ENCODE assay signal across 1 cellular context in the genomic region with DNA sequence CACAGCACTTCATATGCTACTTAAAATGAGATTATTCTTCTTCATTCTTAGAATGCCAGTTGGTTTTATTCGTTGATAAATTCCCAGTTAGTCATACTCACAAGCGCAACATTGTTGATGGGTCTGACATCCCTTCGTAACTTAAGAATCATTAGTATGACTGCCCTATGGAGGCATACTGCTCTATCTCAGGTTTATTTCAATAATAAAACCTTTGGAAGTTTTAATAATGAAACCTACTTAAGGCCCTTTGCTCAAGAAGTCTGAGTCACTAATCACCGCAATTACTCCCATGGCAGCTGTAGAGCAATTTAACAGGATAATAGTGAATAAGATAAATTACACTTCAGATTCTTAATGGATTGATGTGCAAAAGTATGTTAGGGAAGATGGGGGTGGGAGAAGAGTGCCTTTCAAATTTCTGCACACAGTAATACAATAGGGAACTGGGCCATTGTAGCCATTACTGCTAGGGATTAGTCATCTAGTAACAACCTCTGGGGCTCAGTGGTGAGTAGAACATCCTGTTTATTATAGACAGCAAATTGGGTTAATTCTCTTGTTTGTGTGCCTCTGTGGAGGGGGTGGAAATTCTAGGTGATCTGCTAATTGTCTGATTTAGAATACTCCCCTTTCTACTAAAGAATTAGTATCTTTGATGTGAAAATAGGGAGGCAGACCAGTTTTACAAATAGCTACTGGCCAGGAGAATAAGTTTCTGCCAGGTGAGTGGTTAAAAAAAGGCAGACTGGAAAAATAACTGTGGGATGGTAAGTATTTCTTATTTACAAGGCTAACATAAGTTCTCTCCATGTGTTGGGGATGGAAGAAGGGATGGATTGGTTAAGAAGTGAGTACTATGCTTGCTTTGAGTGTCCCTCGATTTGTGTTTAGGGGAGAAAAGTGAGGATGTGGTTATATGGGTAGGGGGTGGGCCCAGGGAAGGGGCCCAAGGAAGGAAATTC.
TF ChIP-seq lines count a peak whose summit lies in the region.

No MANE protein-coding gene starts in this region.

TF ChIP-seq in GM12878, 131 proteins besides CTCF, POLR2A, EP300 and RAD21 (continued from another document and continues in another):
- TF ChIP-seq, protein P1, sequence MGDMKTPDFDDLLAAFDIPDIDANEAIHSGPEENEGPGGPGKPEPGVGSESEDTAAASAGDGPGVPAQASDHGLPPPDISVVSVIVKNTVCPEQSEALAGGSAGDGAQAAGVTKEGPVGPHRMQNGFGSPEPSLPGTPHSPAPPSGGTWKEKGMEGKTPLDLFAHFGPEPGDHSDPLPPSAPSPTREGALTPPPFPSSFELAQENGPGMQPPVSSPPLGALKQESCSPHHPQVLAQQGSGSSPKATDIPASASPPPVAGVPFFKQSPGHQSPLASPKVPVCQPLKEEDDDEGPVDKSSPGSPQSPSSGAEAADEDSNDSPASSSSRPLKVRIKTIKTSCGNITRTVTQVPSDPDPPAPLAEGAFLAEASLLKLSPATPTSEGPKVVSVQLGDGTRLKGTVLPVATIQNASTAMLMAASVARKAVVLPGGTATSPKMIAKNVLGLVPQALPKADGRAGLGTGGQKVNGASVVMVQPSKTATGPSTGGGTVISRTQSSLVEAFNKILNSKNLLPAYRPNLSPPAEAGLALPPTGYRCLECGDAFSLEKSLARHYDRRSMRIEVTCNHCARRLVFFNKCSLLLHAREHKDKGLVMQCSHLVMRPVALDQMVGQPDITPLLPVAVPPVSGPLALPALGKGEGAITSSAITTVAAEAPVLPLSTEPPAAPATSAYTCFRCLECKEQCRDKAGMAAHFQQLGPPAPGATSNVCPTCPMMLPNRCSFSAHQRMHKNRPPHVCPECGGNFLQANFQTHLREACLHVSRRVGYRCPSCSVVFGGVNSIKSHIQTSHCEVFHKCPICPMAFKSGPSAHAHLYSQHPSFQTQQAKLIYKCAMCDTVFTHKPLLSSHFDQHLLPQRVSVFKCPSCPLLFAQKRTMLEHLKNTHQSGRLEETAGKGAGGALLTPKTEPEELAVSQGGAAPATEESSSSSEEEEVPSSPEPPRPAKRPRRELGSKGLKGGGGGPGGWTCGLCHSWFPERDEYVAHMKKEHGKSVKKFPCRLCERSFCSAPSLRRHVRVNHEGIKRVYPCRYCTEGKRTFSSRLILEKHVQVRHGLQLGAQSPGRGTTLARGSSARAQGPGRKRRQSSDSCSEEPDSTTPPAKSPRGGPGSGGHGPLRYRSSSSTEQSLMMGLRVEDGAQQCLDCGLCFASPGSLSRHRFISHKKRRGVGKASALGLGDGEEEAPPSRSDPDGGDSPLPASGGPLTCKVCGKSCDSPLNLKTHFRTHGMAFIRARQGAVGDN (IDR thresholded peaks at IDR 0.05), result peak; percentile 57; the same call in 1 of the 2 replicates
- peak; percentile 19; the same call in 1 of the 2 replicates for TF ChIP-seq RELB (IDR thresholded peaks at IDR 0.05; ENCODE audit: low read depth)
- TF ChIP-seq GABPA (IDR thresholded peaks at IDR 0.05; ENCODE audit: low read depth), result peak; percentile 48; the same call in 1 of the 2 replicates
- TF ChIP-seq CHD2 (IDR thresholded peaks at IDR 0.05; ENCODE audit: borderline replicate concordance, low read depth, low read length), result peak; percentile 55; the same call in 1 of the 2 replicates
- TF ChIP-seq BACH1 (IDR thresholded peaks at IDR 0.05; ENCODE audit: borderline replicate concordance), result peak; percentile 18; the same call in 1 of the 2 replicates
- peak; percentile 36 for TF ChIP-seq MEF2B (IDR thresholded peaks at IDR 0.05; ENCODE audit: partially characterized antibody, poor library complexity, severe bottlenecking)
- no peak for TF ChIP-seq SRF (IDR thresholded peaks at IDR 0.05; ENCODE audit: low read depth in 2 of 2, low read length in 2 of 2)
- peak; percentile 63 for TF ChIP-seq SKIL (IDR thresholded peaks at IDR 0.05; ENCODE audit: low read depth, poor library complexity, severe bottlenecking)
- peak; percentile 53 to 59; a peak in 3 of 4 replicates for TF ChIP-seq IKZF2 (IDR thresholded peaks at IDR 0.05)
- TF ChIP-seq BCL11A (IDR thresholded peaks at IDR 0.05; ENCODE audit: low read depth, low read length), result peak; percentile 82
- TF ChIP-seq SREBF2 (IDR thresholded peaks at IDR 0.05; ENCODE audit: low read length), result no peak
- peak; percentile 67; the same call in 1 of the 2 replicates for TF ChIP-seq FOXM1 (IDR thresholded peaks at IDR 0.05; ENCODE audit: low read depth, low read length)
- no peak for TF ChIP-seq ZNF274 (IDR thresholded peaks at IDR 0.05; ENCODE audit: insufficient read depth, insufficient read length)
- TF ChIP-seq ETV6 (conservative IDR thresholded peaks at IDR 0.05 in 1 of 2, IDR thresholded peaks at IDR 0.05 in 1 of 2; ENCODE audit: borderline replicate concordance in 1 of 2, low read depth in 1 of 2), result 0 out of 4 replicates have a peak, but pooled peaks of 1 of the 2 experiments have one; percentile 19
- TF ChIP-seq FOS (IDR thresholded peaks at IDR 0.05; ENCODE audit: borderline replicate concordance, extremely low read depth, insufficient read length), result no peak
- peak; percentile 78 for TF ChIP-seq HDGF (IDR thresholded peaks at IDR 0.05)
- TF ChIP-seq PAX5 (IDR thresholded peaks at IDR 0.05; ENCODE audit: borderline replicate concordance, low read depth, low read length), result peak; percentile 68; the same call in 1 of the 2 replicates
- 0 out of 2 replicates have a peak, but pooled peaks have one; percentile 31 for TF ChIP-seq TARDBP (IDR thresholded peaks at IDR 0.05; ENCODE audit: borderline replicate concordance)
- TF ChIP-seq, protein P2, sequence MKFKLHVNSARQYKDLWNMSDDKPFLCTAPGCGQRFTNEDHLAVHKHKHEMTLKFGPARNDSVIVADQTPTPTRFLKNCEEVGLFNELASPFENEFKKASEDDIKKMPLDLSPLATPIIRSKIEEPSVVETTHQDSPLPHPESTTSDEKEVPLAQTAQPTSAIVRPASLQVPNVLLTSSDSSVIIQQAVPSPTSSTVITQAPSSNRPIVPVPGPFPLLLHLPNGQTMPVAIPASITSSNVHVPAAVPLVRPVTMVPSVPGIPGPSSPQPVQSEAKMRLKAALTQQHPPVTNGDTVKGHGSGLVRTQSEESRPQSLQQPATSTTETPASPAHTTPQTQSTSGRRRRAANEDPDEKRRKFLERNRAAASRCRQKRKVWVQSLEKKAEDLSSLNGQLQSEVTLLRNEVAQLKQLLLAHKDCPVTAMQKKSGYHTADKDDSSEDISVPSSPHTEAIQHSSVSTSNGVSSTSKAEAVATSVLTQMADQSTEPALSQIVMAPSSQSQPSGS (IDR thresholded peaks at IDR 0.05; ENCODE audit: low read length), result peak; percentile 75
- peak in 1 of 2 experiments; percentile 19; a peak in 1 of 4 replicates for TF ChIP-seq BHLHE40 (IDR thresholded peaks at IDR 0.05; ENCODE audit: borderline replicate concordance in 1 of 2, low read depth in 2 of 2, low read length in 1 of 2)
- no peak for TF ChIP-seq NR2C2 (IDR thresholded peaks at IDR 0.05; ENCODE audit: borderline replicate concordance, control insufficient read depth, insufficient read length, low read depth)
- peak; percentile 92 for TF ChIP-seq MTA2 (IDR thresholded peaks at IDR 0.05; ENCODE audit: low read depth)
- peak; percentile 87 for TF ChIP-seq RUNX3 (IDR thresholded peaks at IDR 0.05; ENCODE audit: low read length)
- TF ChIP-seq RFX5 (IDR thresholded peaks at IDR 0.05; ENCODE audit: low read depth, low read length), result no peak
- TF ChIP-seq JUNB (IDR thresholded peaks at IDR 0.05), result peak; percentile 87
- TF ChIP-seq ZNF217 (IDR thresholded peaks at IDR 0.05), result peak; percentile 28; the same call in 1 of the 2 replicates
- no peak for TF ChIP-seq NFXL1 (IDR thresholded peaks at IDR 0.05; ENCODE audit: borderline replicate concordance)
- 0 out of 2 replicates have a peak, but pooled peaks have one; percentile 43 for TF ChIP-seq ZNF24 (IDR thresholded peaks at IDR 0.05)
- peak; percentile 46; the same call in 1 of the 2 replicates for TF ChIP-seq ZBED1 (IDR thresholded peaks at IDR 0.05; ENCODE audit: borderline replicate concordance)
- peak; percentile 72 for TF ChIP-seq ATF7 (IDR thresholded peaks at IDR 0.05; ENCODE audit: low read depth)
- TF ChIP-seq, protein P3, sequence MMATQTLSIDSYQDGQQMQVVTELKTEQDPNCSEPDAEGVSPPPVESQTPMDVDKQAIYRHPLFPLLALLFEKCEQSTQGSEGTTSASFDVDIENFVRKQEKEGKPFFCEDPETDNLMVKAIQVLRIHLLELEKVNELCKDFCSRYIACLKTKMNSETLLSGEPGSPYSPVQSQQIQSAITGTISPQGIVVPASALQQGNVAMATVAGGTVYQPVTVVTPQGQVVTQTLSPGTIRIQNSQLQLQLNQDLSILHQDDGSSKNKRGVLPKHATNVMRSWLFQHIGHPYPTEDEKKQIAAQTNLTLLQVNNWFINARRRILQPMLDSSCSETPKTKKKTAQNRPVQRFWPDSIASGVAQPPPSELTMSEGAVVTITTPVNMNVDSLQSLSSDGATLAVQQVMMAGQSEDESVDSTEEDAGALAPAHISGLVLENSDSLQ (IDR thresholded peaks at IDR 0.05), result 0 out of 2 replicates have a peak, but pooled peaks have one; percentile 13
- peak; percentile 37; the same call in 1 of the 2 replicates for TF ChIP-seq STAT3 (IDR thresholded peaks at IDR 0.05; ENCODE audit: low read depth, low read length)
- TF ChIP-seq EED (IDR thresholded peaks at IDR 0.05; ENCODE audit: low read depth), result peak; percentile 52; the same call in 1 of the 2 replicates
- TF ChIP-seq ESRRA (IDR thresholded peaks at IDR 0.05; ENCODE audit: low read length), result no peak
- TF ChIP-seq, protein P4, sequence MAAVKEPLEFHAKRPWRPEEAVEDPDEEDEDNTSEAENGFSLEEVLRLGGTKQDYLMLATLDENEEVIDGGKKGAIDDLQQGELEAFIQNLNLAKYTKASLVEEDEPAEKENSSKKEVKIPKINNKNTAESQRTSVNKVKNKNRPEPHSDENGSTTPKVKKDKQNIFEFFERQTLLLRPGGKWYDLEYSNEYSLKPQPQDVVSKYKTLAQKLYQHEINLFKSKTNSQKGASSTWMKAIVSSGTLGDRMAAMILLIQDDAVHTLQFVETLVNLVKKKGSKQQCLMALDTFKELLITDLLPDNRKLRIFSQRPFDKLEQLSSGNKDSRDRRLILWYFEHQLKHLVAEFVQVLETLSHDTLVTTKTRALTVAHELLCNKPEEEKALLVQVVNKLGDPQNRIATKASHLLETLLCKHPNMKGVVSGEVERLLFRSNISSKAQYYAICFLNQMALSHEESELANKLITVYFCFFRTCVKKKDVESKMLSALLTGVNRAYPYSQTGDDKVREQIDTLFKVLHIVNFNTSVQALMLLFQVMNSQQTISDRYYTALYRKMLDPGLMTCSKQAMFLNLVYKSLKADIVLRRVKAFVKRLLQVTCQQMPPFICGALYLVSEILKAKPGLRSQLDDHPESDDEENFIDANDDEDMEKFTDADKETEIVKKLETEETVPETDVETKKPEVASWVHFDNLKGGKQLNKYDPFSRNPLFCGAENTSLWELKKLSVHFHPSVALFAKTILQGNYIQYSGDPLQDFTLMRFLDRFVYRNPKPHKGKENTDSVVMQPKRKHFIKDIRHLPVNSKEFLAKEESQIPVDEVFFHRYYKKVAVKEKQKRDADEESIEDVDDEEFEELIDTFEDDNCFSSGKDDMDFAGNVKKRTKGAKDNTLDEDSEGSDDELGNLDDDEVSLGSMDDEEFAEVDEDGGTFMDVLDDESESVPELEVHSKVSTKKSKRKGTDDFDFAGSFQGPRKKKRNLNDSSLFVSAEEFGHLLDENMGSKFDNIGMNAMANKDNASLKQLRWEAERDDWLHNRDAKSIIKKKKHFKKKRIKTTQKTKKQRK (IDR thresholded peaks at IDR 0.05; ENCODE audit: low read depth, low read length), result no peak
- TF ChIP-seq HDAC2 (IDR thresholded peaks at IDR 0.05), result no peak
- TF ChIP-seq CREB1 (IDR thresholded peaks at IDR 0.05; ENCODE audit: low read depth), result peak; percentile 43; the same call in 1 of the 2 replicates
- peak; percentile 72 for TF ChIP-seq DPF2 (IDR thresholded peaks at IDR 0.05)
- peak; percentile 86 for TF ChIP-seq YY1 (IDR thresholded peaks at IDR 0.05; ENCODE audit: low read depth, low read length)
- TF ChIP-seq CREM (IDR thresholded peaks at IDR 0.05; ENCODE audit: low read depth), result peak; percentile 58; the same call in 1 of the 2 replicates
- no peak for TF ChIP-seq ATF3 (IDR thresholded peaks at IDR 0.05; ENCODE audit: borderline replicate concordance, extremely low read depth, low read depth, low read length)
- TF ChIP-seq PBX3 (IDR thresholded peaks at IDR 0.05; ENCODE audit: insufficient replicate concordance, low read depth, low read length), result no peak
- peak; percentile 74 for TF ChIP-seq SP1 (IDR thresholded peaks at IDR 0.05; ENCODE audit: low read depth, low read length)
- TF ChIP-seq EGR1 (IDR thresholded peaks at IDR 0.05; ENCODE audit: borderline replicate concordance in 1 of 2, low read depth in 2 of 2, low read length in 2 of 2), result no peak
